Comparison of ENCODE assay signal across 9 cellular contexts in genomic region chr3:37892917-37893595, GRCh38. TPM values are rescaled to one million over a fixed set of nuclear protein-coding genes. Genes with fewer than 3 reads are reported as not detected.
DNase-seq lines count a peak whose midpoint lies in the region; ATAC-seq and TF ChIP-seq lines count a peak whose summit lies in the region.
"Had no signal": no experiment of that assay in that cellular context is flagged by ENCODE, and none has a peak within 500 bp of the region (broad histone marks: within the 10 kb centered on the region; RNA-seq: fewer than 3 reads in every experiment).

No MANE protein-coding gene starts in this region.

- H3F3A ChIP-seq in SK-N-SH (replicated peaks; ENCODE audit: insufficient read depth): no peaks in the 10 kb centered on the region

- TF ChIP-seq CTCF in SK-N-SH (IDR thresholded peaks at IDR 0.05) (no peak), fibroblast of the aortic adventitia (IDR thresholded peaks at IDR 0.05; ENCODE audit: insufficient read depth, low read length) (no peak)

- H3K4me1 ChIP-seq in SK-N-SH (ENCODE audit: control insufficient read depth in 1 of 2, insufficient read depth in 2 of 2, low read depth in 1 of 2, low read length in 1 of 2) (peaks cover 0 to 11% of the 10 kb centered on the region in 2 experiments; a peak in 2 of 4 replicates), mesodermal cell (ENCODE audit: control insufficient read depth, insufficient read depth, low read length, poor library complexity, severe bottlenecking) (peaks cover 14% of the 10 kb centered on the region), aorta (ENCODE audit: control insufficient read depth in 1 of 2, insufficient read depth in 2 of 2, low read length in 2 of 2) (peaks cover 6 to 9% of the 10 kb centered on the region in 2 donors)

- DNase-seq in SK-N-SH (peak; percentile 8), fibroblast of the aortic adventitia (ENCODE audit: low read depth) (peak; percentile 23), aorta (peak in 1 of 2 donors; percentile 65), GM19240 (ENCODE audit: insufficient read length, low spot score) (no peak)
- DNase-seq: NCI-H226 had no signal

- ATAC-seq in SK-N-SH treated with all-trans-retinoic acid at 6 μM for 48 hours: no peak
- ATAC-seq in aorta (ENCODE audit: low FRiP score): peak; percentile 62
- no peak for ATAC-seq in GM21528 (IDR thresholded peaks at IDR 0.05; ENCODE audit: low FRiP score, unreplicated experiment)
- no peak for ATAC-seq in GM19455 (IDR thresholded peaks at IDR 0.05; ENCODE audit: unreplicated experiment)

- POLR2A ChIA-PET in SK-N-SH (lab: Yijun Ruan, JAX): no interaction called here

- H3K79me2 ChIP-seq in SK-N-SH (ENCODE audit: insufficient read depth): peaks cover 81% of the 10 kb centered on the region

- H3K4me3 ChIP-seq in SK-N-SH (ENCODE audit: low read depth in 2 of 2, low read length in 1 of 2) (no peak overlapping the region), fibroblast of the aortic adventitia (ENCODE audit: low read depth, low read length) (no peak overlapping the region), mesodermal cell (ENCODE audit: extremely low read depth, insufficient read depth, low read length, poor library complexity, severe bottlenecking) (no peak overlapping the region), aorta (ENCODE audit: low read length in 2 of 2) (no peak overlapping the region)

- H2AFZ ChIP-seq in SK-N-SH (ENCODE audit: low read depth): no peak overlapping the region

- no peak for TF ChIP-seq RAD21 in SK-N-SH (IDR thresholded peaks at IDR 0.05; ENCODE audit: low read length)

- no peak overlapping the region for H3K4me2 ChIP-seq in SK-N-SH

- 70% methylated on average over 3 of the region's 3 CpGs for WGBS in SK-N-SH (ENCODE audit: low lambda C conversion rate)
- WGBS in mesodermal cell (ENCODE audit: insufficient coverage in 2 of 2), 2 experiments: 50 to 71% methylated on average over 1 to 3 of the region's 3 CpGs
- 43 to 46% methylated on average over 3 of the region's 3 CpGs for WGBS in aorta, 2 donors

- H3K27me3 ChIP-seq in SK-N-SH (ENCODE audit: insufficient read depth) (no peaks in the 10 kb centered on the region), aorta (ENCODE audit: control insufficient read depth in 1 of 2, insufficient read depth in 2 of 2, low read length in 1 of 2) (no peaks in the 10 kb centered on the region)

- H3K27ac ChIP-seq in SK-N-SH (ENCODE audit: low read depth in 2 of 2, low read length in 1 of 2) (peak overlapping the region in 1 of 2 experiments; percentile 58; a peak in 2 of 4 replicates), mesodermal cell (ENCODE audit: low read depth, low read length, severe bottlenecking) (peak overlapping the region; percentile 3), aorta (ENCODE audit: low read depth in 1 of 2, low read length in 2 of 2) (peak overlapping the region in 1 of 2 donors; percentile 51)

- H3K36me3 ChIP-seq in SK-N-SH (replicated peaks in 1 of 2; ENCODE audit: control insufficient read depth in 1 of 2, insufficient read depth in 2 of 2, low read length in 1 of 2) (peaks cover 0 to 6% of the 10 kb centered on the region in 2 experiments), mesodermal cell (ENCODE audit: control insufficient read depth, insufficient read depth, low read length) (peaks cover 2% of the 10 kb centered on the region), aorta (ENCODE audit: control insufficient read depth in 1 of 2, insufficient read depth in 2 of 2, low read length in 1 of 2) (no peaks in the 10 kb centered on the region)

- H3K9ac ChIP-seq in SK-N-SH: no peak overlapping the region

- peaks cover 6% of the 10 kb centered on the region; the same call in 1 of the 2 replicates for H4K20me1 ChIP-seq in SK-N-SH (ENCODE audit: insufficient read depth)

- CTCF ChIA-PET in SK-N-SH (lab: Yijun Ruan, JAX): interaction anchor here (1.1 to 1.4 kb wide), 4 partner anchors 11 to 82 kb away, joined by 3 to 5 read pairs (median 4); no protein-coding TSS in a partner anchor

- H3K9me2 ChIP-seq in SK-N-SH: no peaks in the 10 kb centered on the region

- no peaks in the 10 kb centered on the region for H3K9me3 ChIP-seq in SK-N-SH
- H3K9me3 ChIP-seq in mesodermal cell (ENCODE audit: control insufficient read depth, low read length): no peaks in the 10 kb centered on the region
- H3K9me3 ChIP-seq in aorta (ENCODE audit: control insufficient read depth, low read length): no peaks in the 10 kb centered on the region

- no peak for TF ChIP-seq EP300 in SK-N-SH (IDR thresholded peaks at IDR 0.05; ENCODE audit: borderline replicate concordance in 1 of 2, low read depth in 1 of 2, low read length in 1 of 2)

- intact Hi-C loops in aorta (cut with DNase I): no loop called here

TF ChIP-seq in SK-N-SH, 30 proteins besides CTCF, POLR2A, EP300 and RAD21:
- TF ChIP-seq USF2 (IDR thresholded peaks at IDR 0.05; ENCODE audit: borderline replicate concordance, low read depth, low read length): no peak

TF ChIP-seq in SK-N-SH treated with all-trans-retinoic acid at 6 μM for 48 hours, 23 proteins besides CTCF, POLR2A, EP300 and RAD21 (continues in another document):
- TF ChIP-seq PPARA (CRISPR knock-in tag; IDR thresholded peaks at IDR 0.05; ENCODE audit: borderline replicate concordance) (no peak), CSRNP3 (CRISPR knock-in tag; IDR thresholded peaks at IDR 0.05) (no peak), POU6F1 (CRISPR knock-in tag; IDR thresholded peaks at IDR 0.05; ENCODE audit: borderline replicate concordance, low read depth) (no peak), ZFP3 (CRISPR knock-in tag; IDR thresholded peaks at IDR 0.05) (no peak), GLIS3 (CRISPR knock-in tag; IDR thresholded peaks at IDR 0.05) (no peak), CREB5 (CRISPR knock-in tag; IDR thresholded peaks at IDR 0.05; ENCODE audit: low read depth) (no peak), SNAI2 (CRISPR knock-in tag; IDR thresholded peaks at IDR 0.05) (no peak), PATZ1 (CRISPR knock-in tag; IDR thresholded peaks at IDR 0.05; ENCODE audit: borderline replicate concordance) (no peak), ZFP30 (CRISPR knock-in tag; IDR thresholded peaks at IDR 0.05) (no peak), ISL1 (CRISPR knock-in tag; IDR thresholded peaks at IDR 0.05) (no peak), CSDC2 (CRISPR knock-in tag; IDR thresholded peaks at IDR 0.05) (no peak), ESRRG (CRISPR knock-in tag; IDR thresholded peaks at IDR 0.05) (no peak)

RNA-seq across cellular contexts. Expression of gene CTDSPL, which starts 31.4 kb away (rescaled TPM):
- polyA plus RNA-seq in SK-N-SH (2012; rRNA removed) (22.1 and 26.8 TPM in 2 replicates), aorta (10 to 100 TPM; 21.3 to 25.4 TPM)
- 21.0 and 25.1 TPM in 2 replicates for polyA plus RNA-seq in SK-N-SH (2012; cell fraction: cytosol; rRNA removed)
- 24.4 and 33.8 TPM in 2 replicates for polyA plus RNA-seq in SK-N-SH (2012; cell fraction: nucleus; rRNA removed)
- total RNA-seq in fibroblast of the aortic adventitia (ENCODE audit: low replicate concordance) (30.1 and 33.6 TPM in 2 replicates), aorta (10 to 100 TPM; 45.3 to 48.0 TPM)
- polyA plus RNA-seq in mesodermal cell (2013, experiment 1 of 2): 48.7 TPM
- 42.6 TPM for polyA plus RNA-seq in mesodermal cell (2013, experiment 2 of 2)
